In genomic region chr7:148575640-148576411, GRCh38 we compare ENCODE assay signal across 9 cellular contexts. TPM values are rescaled to one million over a fixed set of nuclear protein-coding genes. Genes with fewer than 3 reads are reported as not detected.
DNase-seq lines count a peak whose midpoint lies in the region; ATAC-seq and TF ChIP-seq lines count a peak whose summit lies in the region.
"Had no signal": no experiment of that assay in that cellular context is flagged by ENCODE, and none has a peak within 500 bp of the region (broad histone marks: within the 10 kb centered on the region; RNA-seq: fewer than 3 reads in every experiment).

No MANE protein-coding gene starts in this region.

- peak; percentile 48 to 80 (median 55) for DNase-seq in CD8-positive, alpha-beta memory T cell
- peak in 1 of 2 experiments; percentile 62 for DNase-seq in HL-60 (ENCODE audit: low read depth in 1 of 2, low spot score in 1 of 2)
- peak; percentile 15 to 20 for DNase-seq in NOMO-1 (lab: John Stamatoyannopoulos, UW; ENCODE audit: unreplicated experiment in 2 of 2)
- DNase-seq in activated CD8-positive, alpha-beta memory T cell treated with anti-CD3 and anti-CD28 coated beads, Interleukin-2, amount 50 U/mL, for 4 hours, result peak; percentile 75
- peak; percentile 63 to 79 for DNase-seq in erythroblast (lab: John Stamatoyannopoulos, UW)
- peak; percentile 76 for DNase-seq in nephron progenitor cell
- DNase-seq in stimulated activated naive CD8-positive, alpha-beta T cell treated with anti-CD3 and anti-CD28 coated beads, Interleukin-15, amount 100 ng/mL, for 72 hours, result peak; percentile 56 to 72

- CTCF ChIA-PET in CD8-positive, alpha-beta memory T cell (lab: Charles Lee), result interaction anchor here (0.7 to 7.4 kb wide), 20 partner anchors 9 to 407 kb away, joined by 3 to 93 read pairs (median 4); no protein-coding TSS in a partner anchor

- H3K9me3 ChIP-seq in CD8-positive, alpha-beta memory T cell (ENCODE audit: low read length), result no peaks in the 10 kb centered on the region

- peak; percentile 85 for ATAC-seq in GM19438 (IDR thresholded peaks at IDR 0.05; ENCODE audit: low read depth, unreplicated experiment)
- peak; percentile 82 for ATAC-seq in stimulated activated naive CD8-positive, alpha-beta T cell treated with anti-CD3 and anti-CD28 coated beads, Interleukin-15, amount 100 ng/mL, for 72 hours

- peaks cover 0 to 3% (median 0%) of the 10 kb centered on the region in 3 donors for H3K4me1 Mint-ChIP-seq in CD8-positive, alpha-beta memory T cell
- no peaks in the 10 kb centered on the region for H3K4me1 Mint-ChIP-seq in nephron progenitor cell
- peaks cover 14% of the 10 kb centered on the region for H3K4me1 Mint-ChIP-seq in stimulated activated naive CD8-positive, alpha-beta T cell treated with anti-CD3 and anti-CD28 coated beads, Interleukin-15, amount 100 ng/mL, for 72 hours

- H3K36me3 Mint-ChIP-seq in CD8-positive, alpha-beta memory T cell, result no peaks in the 10 kb centered on the region
- H3K36me3 Mint-ChIP-seq in nephron progenitor cell (ENCODE audit: low read depth), result no peaks in the 10 kb centered on the region

- peaks cover 0 to 4% of the 10 kb centered on the region in 2 donors for H3K27me3 Mint-ChIP-seq in CD8-positive, alpha-beta memory T cell
- H3K27me3 Mint-ChIP-seq in nephron progenitor cell (ENCODE audit: low read depth, poor library complexity), result no peaks in the 10 kb centered on the region
- H3K27me3 Mint-ChIP-seq in stimulated activated naive CD8-positive, alpha-beta T cell treated with anti-CD3 and anti-CD28 coated beads, Interleukin-15, amount 100 ng/mL, for 72 hours, result peaks cover under 1% of the 10 kb centered on the region

- H3K9me3 Mint-ChIP-seq in CD8-positive, alpha-beta memory T cell, result no peaks in the 10 kb centered on the region
- H3K9me3 Mint-ChIP-seq in nephron progenitor cell, result no peaks in the 10 kb centered on the region
- H3K9me3 Mint-ChIP-seq in stimulated activated naive CD8-positive, alpha-beta T cell treated with anti-CD3 and anti-CD28 coated beads, Interleukin-15, amount 100 ng/mL, for 72 hours, result peaks cover 0 to 5% of the 10 kb centered on the region in 2 donors

- TF ChIP-seq CTCF in HL-60 (IDR thresholded peaks at IDR 0.05; ENCODE audit: insufficient read depth, low read length) (peak; percentile 88), nephron progenitor cell (IDR thresholded peaks at IDR 0.05) (peak; percentile 88)

- H3K4me1 ChIP-seq in CD8-positive, alpha-beta memory T cell (ENCODE audit: insufficient read depth, low read length), result peaks cover 5% of the 10 kb centered on the region

- POLR2A ChIA-PET in CD8-positive, alpha-beta memory T cell (lab: Charles Lee), result no interaction called here

- H3K4me3 ChIP-seq in CD8-positive, alpha-beta memory T cell (ENCODE audit: low read length), result no peak overlapping the region
- no peak overlapping the region for H3K4me3 ChIP-seq in HL-60 (replicated peaks; ENCODE audit: insufficient read depth, low read length)

- TF ChIP-seq POLR2A in erythroblast (IDR thresholded peaks at IDR 0.05; ENCODE audit: low read length), result no peak

- H3K27ac ChIP-seq in CD8-positive, alpha-beta memory T cell (ENCODE audit: low read depth, low read length), result no peak overlapping the region
- no peak overlapping the region for H3K27ac ChIP-seq in HL-60 (replicated peaks)

- no peak overlapping the region for H3K4me3 Mint-ChIP-seq in CD8-positive, alpha-beta memory T cell
- H3K4me3 Mint-ChIP-seq in nephron progenitor cell, result no peak overlapping the region
- no peak overlapping the region for H3K4me3 Mint-ChIP-seq in stimulated activated naive CD8-positive, alpha-beta T cell treated with anti-CD3 and anti-CD28 coated beads, Interleukin-15, amount 100 ng/mL, for 72 hours

- no peak overlapping the region for H3K27ac Mint-ChIP-seq in CD8-positive, alpha-beta memory T cell
- no peak overlapping the region for H3K27ac Mint-ChIP-seq in nephron progenitor cell
- H3K27ac Mint-ChIP-seq in stimulated activated naive CD8-positive, alpha-beta T cell treated with anti-CD3 and anti-CD28 coated beads, Interleukin-15, amount 100 ng/mL, for 72 hours, result no peak overlapping the region

- no peaks in the 10 kb centered on the region for H3K36me3 ChIP-seq in CD8-positive, alpha-beta memory T cell (ENCODE audit: insufficient read depth, low read length)

- H3K27me3 ChIP-seq in CD8-positive, alpha-beta memory T cell (ENCODE audit: insufficient read depth, low read length, poor library complexity, severe bottlenecking), result no peaks in the 10 kb centered on the region
- no peaks in the 10 kb centered on the region for H3K27me3 ChIP-seq in HL-60 (ENCODE audit: insufficient read depth, poor library complexity, severe bottlenecking)

RNA-seq across cellular contexts. Expression of gene C7orf33, which starts 14.7 kb away (rescaled TPM):
- total RNA-seq in CD8-positive, alpha-beta memory T cell, result not detected
- polyA plus RNA-seq in CD8-positive, alpha-beta memory T cell, result not detected
- total RNA-seq: activated CD8-positive, alpha-beta memory T cell treated with anti-CD3 and anti-CD28 coated beads for 36 hours had no signal
